Comparison of ENCODE assay signal across 33 cellular contexts in the genomic region with DNA sequence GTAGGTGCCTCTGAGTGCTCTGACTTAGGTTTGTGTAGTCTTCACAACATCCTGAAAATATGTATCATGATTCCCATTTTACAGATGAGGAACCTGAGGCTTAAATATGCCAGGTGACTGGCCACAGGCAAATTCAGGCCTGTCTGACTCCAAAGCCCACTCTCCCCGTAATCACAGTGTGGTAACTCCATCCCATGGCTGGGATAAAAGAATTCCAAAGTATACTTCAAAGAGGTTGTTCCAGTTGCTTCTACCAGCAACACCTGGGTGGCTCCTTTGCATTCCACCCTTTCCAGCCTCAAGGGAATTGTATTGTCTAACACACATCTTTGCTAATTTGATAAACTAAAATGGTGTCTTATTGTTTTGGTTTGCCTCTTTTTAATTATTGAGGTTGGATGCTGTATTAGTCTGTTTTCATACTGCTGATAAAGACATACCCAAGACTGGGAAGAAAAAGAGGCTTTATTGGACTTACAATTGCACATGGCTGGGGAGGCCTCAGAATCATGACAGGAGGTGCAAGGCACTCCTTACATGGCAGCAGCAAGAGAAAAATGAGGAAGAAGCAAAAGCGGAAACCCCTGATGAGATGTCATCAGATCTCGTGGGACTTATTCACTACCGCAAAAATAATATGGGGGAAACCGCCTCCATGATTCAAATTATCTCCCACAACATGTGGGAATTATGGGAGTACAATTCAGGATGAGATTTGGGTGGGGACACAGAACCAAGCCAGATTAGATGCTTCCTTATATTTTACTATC.
"Had no signal": no experiment of that assay in that cellular context is flagged by ENCODE, and none has a peak within 500 bp of the region (broad histone marks: within the 10 kb centered on the region; RNA-seq: fewer than 3 reads in every experiment).

No MANE protein-coding gene starts in this region.

- H3K36me3 ChIP-seq: adrenal gland had no signal

- H3K9me3 ChIP-seq: adrenal gland, body of pancreas had no signal

- H3K4me3 ChIP-seq: adrenal gland, body of pancreas had no signal

- H3K27me3 ChIP-seq: adrenal gland, body of pancreas had no signal

- ATAC-seq: activated CD8-positive, alpha-beta T cell treated with anti-CD3 and anti-CD28 coated beads for 36 hours; activated naive CD8-positive, alpha-beta T cell treated with anti-CD3 and anti-CD28 coated beads, Interleukin-2, amount 50 U/mL, for 24 hours; activated T-cell treated with anti-CD3 and anti-CD28 coated beads, Interleukin-2, amount 50 U/mL, for 4 hours; activated T-helper 17 cell treated with anti-CD3 and anti-CD28 coated beads, Interleukin-2, amount 50 U/mL, for 72 hours; body of pancreas; WTC11 had no signal

- DNase-seq: activated CD4-positive, alpha-beta T cell treated with anti-CD3 and anti-CD28 coated beads for 1 hour; activated CD4-positive, alpha-beta T cell treated with anti-CD3 and anti-CD28 coated beads for 4 hours; activated CD4-positive, alpha-beta T cell treated with anti-CD3 and anti-CD28 coated beads, Interleukin-2, amount 10 ng/mL, durations not matched to agents 7 days and 5 days; activated CD4-positive, alpha-beta T cell treated with anti-CD3 and anti-CD28 coated beads, Interleukin-2, amount 50 U/mL, for 48 hours; activated CD8-positive, alpha-beta memory T cell treated with anti-CD3 and anti-CD28 coated beads for 24 hours; activated CD8-positive, alpha-beta T cell treated with anti-CD3 and anti-CD28 coated beads for 36 hours; activated effector memory CD4-positive, alpha-beta T cell treated with Interleukin-2 at 50 U/mL for 16 hours; activated gamma-delta T cell treated with Interleukin-2 at 50 U/mL for 16 hours; activated naive CD4-positive, alpha-beta T cell treated with anti-CD3 and anti-CD28 coated beads for 36 hours; activated naive CD8-positive, alpha-beta T cell treated with anti-CD3 and anti-CD28 coated beads for 36 hours; activated naive CD8-positive, alpha-beta T cell treated with anti-CD3 and anti-CD28 coated beads, Interleukin-2, amount 50 U/mL, for 24 hours; activated T-cell treated with anti-CD3 and anti-CD28 coated beads, Interleukin-2, amount 50 U/mL, for 4 hours; adrenal gland; amygdala; aorta; body of pancreas; caudate nucleus; cortex of kidney; dermis blood vessel endothelial cell; effector CD8-positive, alpha-beta T cell; foreskin fibroblast; head of caudate nucleus; hippocampal formation; T-helper 2 cell had no signal

- FAIRE-seq: colon, endometrium, endothelial cell of umbilical vein, frontal cortex, TTC549 had no signal

- H3K4me1 ChIP-seq: adrenal gland, body of pancreas had no signal

- H3K27ac ChIP-seq: adrenal gland, body of pancreas, epithelial cell of prostate, VCaP had no signal
